Comparison of ENCODE assay signal across 8 cellular contexts in genomic region chr10:101001225-101002035, GRCh38. TPM values are rescaled to one million over a fixed set of nuclear protein-coding genes. Genes with fewer than 3 reads are reported as not detected.
DNase-seq lines count a peak whose midpoint lies in the region; ATAC-seq and TF ChIP-seq lines count a peak whose summit lies in the region.

No MANE protein-coding gene starts in this region.

- no peaks in the 10 kb centered on the region for H3K9me3 Mint-ChIP-seq in activated naive CD4-positive, alpha-beta T cell treated with anti-CD3 and anti-CD28 coated beads for 36 hours

- in situ Hi-C loops in gastrocnemius medialis (cut with MboI; ENCODE audit: low sequenced_read_pairs in 4 of 4): no loop called here

- peak overlapping the region; percentile 81 to 98 (median 97) for H3K27ac ChIP-seq in body of pancreas
- peak overlapping the region; percentile 95 to 100 (median 98) for H3K27ac ChIP-seq in gastrocnemius medialis

- H3K4me1 Mint-ChIP-seq in activated naive CD4-positive, alpha-beta T cell treated with anti-CD3 and anti-CD28 coated beads for 36 hours (ENCODE audit: low read depth): peaks cover 14% of the 10 kb centered on the region

- H3K4me1 ChIP-seq in body of pancreas: peaks cover 47% of the 10 kb centered on the region
- peaks cover 38 to 52% of the 10 kb centered on the region in 2 donors for H3K4me1 ChIP-seq in gastrocnemius medialis

- H3K4me3 ChIP-seq in body of pancreas (no peak overlapping the region), gastrocnemius medialis (peak overlapping the region in 3 of 4 donors; percentile 77 to 94 (median 79))

- TF ChIP-seq POLR2A in body of pancreas (IDR thresholded peaks at IDR 0.05) (peak in 2 of 3 donors; percentile 49 to 61), gastrocnemius medialis (IDR thresholded peaks at IDR 0.05) (peak; percentile 75 to 80)

- H3K4me3 Mint-ChIP-seq in activated naive CD4-positive, alpha-beta T cell treated with anti-CD3 and anti-CD28 coated beads for 36 hours: peak overlapping the region; percentile 4

- H3K27me3 ChIP-seq in body of pancreas (no peaks in the 10 kb centered on the region), gastrocnemius medialis (no peaks in the 10 kb centered on the region)

- no peak for DNase-seq in activated naive CD4-positive, alpha-beta T cell treated with anti-CD3 and anti-CD28 coated beads for 36 hours
- DNase-seq in activated naive CD4-positive, alpha-beta T cell treated with anti-CD3 and anti-CD28 coated beads, Interleukin-2, amount 50 U/mL, for 16 hours: no peak
- DNase-seq in body of pancreas (peak; percentile 59 to 81 (median 74)), iris pigment epithelial cell (ENCODE audit: low read depth) (peak; percentile 95), gastrocnemius medialis (peak; percentile 90 to 93)
- DNase-seq in activated CD8-positive, alpha-beta memory T cell treated with anti-CD3 and anti-CD28 coated beads, Interleukin-2, amount 50 U/mL, for 48 hours: no peak
- no peak for DNase-seq in stimulated activated CD4-positive, alpha-beta T cell treated with anti-CD3 and anti-CD28 coated beads, Interleukin-4, amount 100 ng/mL, for 4 hours

- CTCF ChIA-PET in activated naive CD4-positive, alpha-beta T cell treated with anti-CD3 and anti-CD28 coated beads for 36 hours (lab: Charles Lee): interaction anchor here (0.5 to 6.4 kb wide), 4 partner anchors 16 to 65 kb away, joined by 3 to 94 read pairs (median 3); no protein-coding TSS in a partner anchor

- ATAC-seq in body of pancreas: no peak
- peak; percentile 37 to 56 for ATAC-seq in gastrocnemius medialis
- no peak for ATAC-seq in HG03520 (IDR thresholded peaks at IDR 0.05; ENCODE audit: unreplicated experiment)

- H3K36me3 ChIP-seq in body of pancreas (replicated peaks in 1 of 2; ENCODE audit: insufficient read depth in 1 of 2, low read depth in 2 of 2) (peaks cover 4 to 5% of the 10 kb centered on the region in 2 donors), gastrocnemius medialis (peaks cover 0 to 21% of the 10 kb centered on the region in 2 donors)

- H3K27me3 Mint-ChIP-seq in activated naive CD4-positive, alpha-beta T cell treated with anti-CD3 and anti-CD28 coated beads for 36 hours (ENCODE audit: low read depth): no peaks in the 10 kb centered on the region

- no peak overlapping the region for H3K27ac Mint-ChIP-seq in activated naive CD4-positive, alpha-beta T cell treated with anti-CD3 and anti-CD28 coated beads for 36 hours

- no peaks in the 10 kb centered on the region for H3K36me3 Mint-ChIP-seq in activated naive CD4-positive, alpha-beta T cell treated with anti-CD3 and anti-CD28 coated beads for 36 hours (ENCODE audit: low read depth)

- TF ChIP-seq CTCF in body of pancreas (IDR thresholded peaks at IDR 0.05): no peak
- TF ChIP-seq CTCF in gastrocnemius medialis (IDR thresholded peaks at IDR 0.05 in 4 of 5, conservative IDR thresholded peaks at IDR 0.05 in 1 of 5): no peak

- 53 to 54% methylated on average over 4 to 10 of the region's 10 CpGs for WGBS in body of pancreas, 2 donors

- intact Hi-C loops in activated naive CD4-positive, alpha-beta T cell treated with anti-CD3 and anti-CD28 coated beads for 36 hours (cut with micrococcal nuclease): no loop called here
- intact Hi-C loops in body of pancreas (cut with DNase I) (no loop called here), gastrocnemius medialis (cut with DNase I; ENCODE audit: low total_unique reads) (no loop called here)

- no peaks in the 10 kb centered on the region for H3K9me3 ChIP-seq in body of pancreas
- H3K9me3 ChIP-seq in gastrocnemius medialis: no peaks in the 10 kb centered on the region

RNA-seq across cellular contexts. Expression of gene LZTS2, which starts 1.8 kb away (rescaled TPM):
- 1 to 10 TPM; 8.3 to 8.9 TPM for total RNA-seq in activated naive CD4-positive, alpha-beta T cell treated with anti-CD3 and anti-CD28 coated beads for 36 hours
- 10 to 100 TPM; 29.7 to 38.4 TPM for total RNA-seq in body of pancreas
- total RNA-seq in gastrocnemius medialis: 10 to 100 TPM; 22.5 to 44.7 (median 26.7) TPM

RNA-seq across cellular contexts. Expression of gene TWNK, which starts 14.1 kb away (rescaled TPM):
- total RNA-seq in activated naive CD4-positive, alpha-beta T cell treated with anti-CD3 and anti-CD28 coated beads for 36 hours: 10 to 100 TPM; 10.4 to 11.4 TPM
- total RNA-seq in body of pancreas (1 to 10 TPM; 1.8 to 2.3 TPM), gastrocnemius medialis (10 to 100 TPM in 2 of 4 donors, 1 to 10 TPM in 2; 8.2 to 19.8 (median 10.0) TPM)

RNA-seq across cellular contexts. Expression of gene MRPL43, which starts 14.1 kb away (rescaled TPM):
- total RNA-seq in activated naive CD4-positive, alpha-beta T cell treated with anti-CD3 and anti-CD28 coated beads for 36 hours: 10 to 100 TPM; 45.0 to 47.3 TPM
- total RNA-seq in body of pancreas (10 to 100 TPM; 53.7 to 90.5 TPM), gastrocnemius medialis (100 to 1,000 TPM in 1 of 4 donors, 10 to 100 TPM in 3; 83.3 to 129 (median 92.5) TPM)

RNA-seq across cellular contexts. Expression of gene PDZD7, which starts 29.5 kb away (rescaled TPM):
- total RNA-seq in activated naive CD4-positive, alpha-beta T cell treated with anti-CD3 and anti-CD28 coated beads for 36 hours: under 1 TPM; 0.37 to 0.62 TPM
- total RNA-seq in body of pancreas (under 1 TPM; 0.52 to 0.66 TPM), gastrocnemius medialis (under 1 TPM in 1 of 4 donors, not detected in 3; 0.11 TPM)

RNA-seq across cellular contexts. Expression of gene SFXN3, which starts 29.6 kb away (rescaled TPM):
- 10 to 100 TPM; 15.7 to 17.1 TPM for total RNA-seq in activated naive CD4-positive, alpha-beta T cell treated with anti-CD3 and anti-CD28 coated beads for 36 hours
- 10 to 100 TPM; 23.4 to 61.7 TPM for total RNA-seq in body of pancreas
- total RNA-seq in gastrocnemius medialis: 1 to 10 TPM; 4.2 to 9.5 (median 7.0) TPM

Comparison
In these comparisons a context has a peak if more than half of its experiments do, and no peak if none do; other contexts are left out.
1. DNase-seq: peak in body of pancreas (4 of 4), iris pigment epithelial cell (single experiment) and gastrocnemius medialis (2 of 2); none in activated naive CD4-positive, alpha-beta T cell treated with anti-CD3 and anti-CD28 coated beads for 36 hours (single experiment), activated naive CD4-positive, alpha-beta T cell treated with anti-CD3 and anti-CD28 coated beads, Interleukin-2, amount 50 U/mL, for 16 hours (single experiment), activated CD8-positive, alpha-beta memory T cell treated with anti-CD3 and anti-CD28 coated beads, Interleukin-2, amount 50 U/mL, for 48 hours (single experiment) and stimulated activated CD4-positive, alpha-beta T cell treated with anti-CD3 and anti-CD28 coated beads, Interleukin-4, amount 100 ng/mL, for 4 hours (0 of 2).
2. ATAC-seq: peak in gastrocnemius medialis (2 of 2); none in body of pancreas (single experiment) and HG03520 (single experiment).
3. H3K4me3 ChIP-seq: peak in gastrocnemius medialis (3 of 4); none in body of pancreas (0 of 2).